In genomic region chr1:9549955-9550546, GRCh38 we compare ENCODE assay signal across 19 cellular contexts.
"Had no signal": no experiment of that assay in that cellular context is flagged by ENCODE, and none has a peak within 500 bp of the region (broad histone marks: within the 10 kb centered on the region; RNA-seq: fewer than 3 reads in every experiment).

No MANE protein-coding gene starts in this region.

- H3K27ac ChIP-seq: lower lobe of right lung, neutrophil, parathyroid adenoma, skin epidermis, spleen, testis, tibial nerve, upper lobe of left lung had no signal

- H3K27ac Mint-ChIP-seq: effector memory CD8-positive, alpha-beta T cell; naive thymus-derived CD8-positive, alpha-beta T cell; progenitor cell of endocrine pancreas; stimulated activated memory B cell treated with anti-CD40 and anti-IgM and Interleukin-4, amounts not matched to agents 10 μg/mL and 1 μg/mL and 100 μg/mL, for 72 hours had no signal

- H3K9me3 ChIP-seq: lower lobe of right lung, neutrophil, spleen, testis, tibial nerve, upper lobe of left lung had no signal

- H3K4me3 Mint-ChIP-seq: effector memory CD8-positive, alpha-beta T cell; naive thymus-derived CD8-positive, alpha-beta T cell; stimulated activated memory B cell treated with anti-CD40 and anti-IgM and Interleukin-4, amounts not matched to agents 10 μg/mL and 1 μg/mL and 100 μg/mL, for 72 hours had no signal

- H2AFZ ChIP-seq: parathyroid adenoma had no signal

- H3K9ac ChIP-seq: parathyroid adenoma had no signal

- H3K36me3 ChIP-seq: neutrophil had no signal

- H3K4me1 ChIP-seq: lower lobe of right lung, testis, tibial nerve, upper lobe of left lung had no signal

- H3K27me3 Mint-ChIP-seq: effector memory CD8-positive, alpha-beta T cell; naive thymus-derived CD8-positive, alpha-beta T cell; progenitor cell of endocrine pancreas; stimulated activated memory B cell treated with anti-CD40 and anti-IgM and Interleukin-4, amounts not matched to agents 10 μg/mL and 1 μg/mL and 100 μg/mL, for 72 hours had no signal

- H3K27me3 ChIP-seq: neutrophil, spleen, testis, tibial nerve, upper lobe of left lung had no signal

- H3K79me2 ChIP-seq: parathyroid adenoma had no signal

- ATAC-seq: effector memory CD8-positive, alpha-beta T cell; lower lobe of right lung; naive thymus-derived CD8-positive, alpha-beta T cell; stimulated activated memory B cell treated with anti-CD40 and anti-IgM and Interleukin-4, amounts not matched to agents 10 μg/mL and 1 μg/mL and 100 μg/mL, for 72 hours; stimulated activated naive CD8-positive, alpha-beta T cell treated with anti-CD3 and anti-CD28 coated beads, Interleukin-15, Interleukin-2, amounts not matched to agents 100 U/mL and 50 U/mL, for 24 hours had no signal

- DNase-seq: caudate nucleus; cerebellar nuclear complex; cortex of kidney; effector memory CD8-positive, alpha-beta T cell; hippocampal formation; lower lobe of right lung; naive thymus-derived CD8-positive, alpha-beta T cell; spleen; stimulated activated CD4-positive, alpha-beta T cell treated with anti-CD3 and anti-CD28 coated beads, Interleukin-4, amount 100 ng/mL, for 4 hours; stimulated activated naive CD8-positive, alpha-beta T cell treated with anti-CD3 and anti-CD28 coated beads, Interleukin-15, Interleukin-2, amounts not matched to agents 100 U/mL and 50 U/mL, for 24 hours; substantia nigra; testis; upper lobe of left lung had no signal

- H3K4me3 ChIP-seq: lower lobe of right lung, skin epidermis, spleen, testis, tibial nerve, upper lobe of left lung had no signal

- H3K9me3 Mint-ChIP-seq: effector memory CD8-positive, alpha-beta T cell; naive thymus-derived CD8-positive, alpha-beta T cell; stimulated activated memory B cell treated with anti-CD40 and anti-IgM and Interleukin-4, amounts not matched to agents 10 μg/mL and 1 μg/mL and 100 μg/mL, for 72 hours had no signal
